ENCODE assay signal across 7 cellular contexts in the genomic region with DNA sequence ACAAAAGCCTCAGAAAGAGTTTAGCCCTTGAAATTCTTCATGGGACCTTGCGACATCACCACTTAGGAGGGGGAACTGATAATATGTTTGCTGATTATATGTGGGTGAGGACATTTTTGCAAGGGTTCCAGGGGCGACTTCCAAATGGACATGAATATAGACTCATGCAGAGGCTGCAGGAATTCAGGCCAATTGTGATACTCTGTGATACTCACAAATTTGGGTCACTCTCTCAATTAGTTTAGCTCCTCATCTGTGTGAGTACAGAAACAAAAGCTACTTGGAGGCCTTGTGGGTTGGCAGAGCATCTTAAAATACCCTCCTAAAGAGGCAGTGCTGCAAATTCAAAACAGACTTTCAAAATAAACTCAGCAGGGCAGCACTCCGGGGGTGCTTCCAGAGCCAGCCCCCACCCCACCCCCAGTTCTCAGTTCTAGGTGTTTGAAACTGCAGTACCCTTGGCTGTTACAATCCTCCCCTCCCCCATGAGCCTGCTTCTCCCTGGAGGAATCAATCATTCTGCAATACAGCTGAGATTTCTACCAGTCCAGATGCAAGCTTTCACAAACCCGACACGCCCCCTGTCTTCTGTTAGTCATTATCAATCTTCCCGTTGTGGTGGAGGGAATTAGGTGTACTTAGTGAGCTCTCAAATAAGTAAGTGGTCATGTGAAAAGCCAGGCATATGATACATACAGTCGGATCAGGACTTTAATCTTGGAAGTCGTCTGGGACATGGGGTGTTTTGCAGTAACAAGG.
DNase-seq lines count a peak whose midpoint lies in the region; ATAC-seq, FAIRE-seq and TF ChIP-seq lines count a peak whose summit lies in the region.

No MANE protein-coding gene starts in this region.

- DNase-seq in HEK293T (ENCODE audit: extremely low spot score) (peak; percentile 46), NCI-H345 treated with DMSO at 0.1 percent for 48 hours (lab: John Stamatoyannopoulos, UW; ENCODE audit: unreplicated experiment) (peak; percentile 41), bronchial epithelial cell (ENCODE audit: low read depth) (peak; percentile 85), nephron progenitor cell (peak; percentile 58), H7 (no peak), NAMALWA (ENCODE audit: low spot score) (no peak)

- no peaks in the 10 kb centered on the region for H3K27me3 Mint-ChIP-seq in nephron progenitor cell (ENCODE audit: low read depth, poor library complexity)

- no peaks in the 10 kb centered on the region for H3K9me3 Mint-ChIP-seq in nephron progenitor cell

- CTCF ChIA-PET in HEK293T (lab: Yijun Ruan, JAX), result interaction anchor here (0.7 to 1.2 kb wide), 3 partner anchors 16 to 177 kb away, joined by 3 to 7 read pairs (median 3); no protein-coding TSS in a partner anchor

- POLR2A ChIA-PET in HEK293T (lab: Yijun Ruan, JAX), result interaction anchor here (0.9 to 1.0 kb wide), 3 partner anchors 10 to 308 kb away, joined by 3 to 7 read pairs (median 3); a partner anchor contains a TSS

- peaks cover 39% of the 10 kb centered on the region for H3K4me1 Mint-ChIP-seq in nephron progenitor cell

- H3K4me3 Mint-ChIP-seq in nephron progenitor cell, result peak overlapping the region; percentile 43

- no peak for TF ChIP-seq CTCF in bronchial epithelial cell (IDR thresholded peaks at IDR 0.05; ENCODE audit: insufficient read depth, low read length, severe bottlenecking)
- TF ChIP-seq CTCF in nephron progenitor cell (IDR thresholded peaks at IDR 0.05), result no peak

- H3K36me3 ChIP-seq in bronchial epithelial cell (ENCODE audit: control insufficient read depth, insufficient read depth, low read length), result no peaks in the 10 kb centered on the region
- no peaks in the 10 kb centered on the region for H3K36me3 ChIP-seq in H7 (replicated peaks; ENCODE audit: control insufficient read depth, insufficient read depth, low read length)

- FAIRE-seq in bronchial epithelial cell (lab: Jason Lieb, UNC), result no peak

- H3K27me3 ChIP-seq in bronchial epithelial cell (ENCODE audit: control insufficient read depth, insufficient read depth, low read length) (no peaks in the 10 kb centered on the region), H7 (ENCODE audit: control insufficient read depth, insufficient read depth, low read length) (no peaks in the 10 kb centered on the region)

- no peaks in the 10 kb centered on the region for H3K36me3 Mint-ChIP-seq in nephron progenitor cell (ENCODE audit: low read depth)

- H3K27ac Mint-ChIP-seq in nephron progenitor cell, result peak overlapping the region; percentile 60

- peak; percentile 32 for ATAC-seq in GM18861 (IDR thresholded peaks at IDR 0.05; ENCODE audit: unreplicated experiment)

- H3K4me3 ChIP-seq in bronchial epithelial cell (ENCODE audit: low read depth, low read length) (no peak overlapping the region), H7 (ENCODE audit: insufficient read depth, low read depth, low read length) (no peak overlapping the region)

TF ChIP-seq in HEK293T, 16 proteins besides CTCF, POLR2A, EP300 and RAD21:
- TF ChIP-seq, protein P1, sequence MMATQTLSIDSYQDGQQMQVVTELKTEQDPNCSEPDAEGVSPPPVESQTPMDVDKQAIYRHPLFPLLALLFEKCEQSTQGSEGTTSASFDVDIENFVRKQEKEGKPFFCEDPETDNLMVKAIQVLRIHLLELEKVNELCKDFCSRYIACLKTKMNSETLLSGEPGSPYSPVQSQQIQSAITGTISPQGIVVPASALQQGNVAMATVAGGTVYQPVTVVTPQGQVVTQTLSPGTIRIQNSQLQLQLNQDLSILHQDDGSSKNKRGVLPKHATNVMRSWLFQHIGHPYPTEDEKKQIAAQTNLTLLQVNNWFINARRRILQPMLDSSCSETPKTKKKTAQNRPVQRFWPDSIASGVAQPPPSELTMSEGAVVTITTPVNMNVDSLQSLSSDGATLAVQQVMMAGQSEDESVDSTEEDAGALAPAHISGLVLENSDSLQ (IDR thresholded peaks at IDR 0.05), result peak; percentile 89
- no peak for TF ChIP-seq CTBP1 (IDR thresholded peaks at IDR 0.05; ENCODE audit: borderline replicate concordance)

Comparison
In these comparisons a context has a peak if more than half of its experiments do, and no peak if none do; other contexts are left out.
1. DNase-seq: peak in HEK293T (single experiment), NCI-H345 treated with DMSO at 0.1 percent for 48 hours (single experiment), bronchial epithelial cell (single experiment) and nephron progenitor cell (single experiment); none in H7 (single experiment) and NAMALWA (single experiment).